In the genomic region with DNA sequence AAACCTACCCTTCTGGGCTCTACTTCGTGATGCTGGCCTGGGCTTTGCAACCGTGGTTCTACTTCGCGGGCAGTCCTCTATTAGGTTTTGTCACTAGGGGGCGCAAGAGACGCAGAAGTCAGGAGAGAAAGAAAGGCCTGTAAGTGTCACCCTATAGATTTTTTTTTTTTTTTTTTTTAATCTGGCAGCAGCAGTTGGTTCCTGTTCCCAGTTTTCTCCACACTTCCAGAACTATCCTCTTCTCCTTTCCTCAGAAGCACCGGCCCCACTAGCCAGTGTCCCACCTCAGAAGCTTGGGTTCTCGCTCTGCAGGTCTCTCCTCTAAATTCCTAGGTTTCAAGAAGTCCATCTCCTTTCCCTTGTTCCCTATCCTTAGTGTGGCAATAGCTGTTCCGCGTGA, we compare ENCODE assay signal across 7 cellular contexts. TPM values are rescaled to one million over a fixed set of nuclear protein-coding genes. Genes with fewer than 3 reads are reported as not detected.
DNase-seq lines count a peak whose midpoint lies in the region; TF ChIP-seq lines count a peak whose summit lies in the region.
"Had no signal": no experiment of that assay in that cellular context is flagged by ENCODE, and none has a peak within 500 bp of the region (broad histone marks: within the 10 kb centered on the region; RNA-seq: fewer than 3 reads in every experiment).

No MANE protein-coding gene starts in this region.

- H3K4me2 ChIP-seq in SU-DHL-6 (ENCODE audit: low read depth, low read length, poor library complexity, severe bottlenecking) = no peak overlapping the region

- H3K27me3 ChIP-seq in BJ (ENCODE audit: control insufficient read depth, insufficient read depth, low read length) (no peaks in the 10 kb centered on the region), SU-DHL-6 (ENCODE audit: low read length) (no peaks in the 10 kb centered on the region)
- H3K27me3 ChIP-seq: tibial nerve had no signal

- POLR2A ChIA-PET in BJ (lab: Charles Lee) = no interaction called here

- no peak overlapping the region for H3K27ac ChIP-seq in SU-DHL-6 (ENCODE audit: low read depth, low read length)
- H3K27ac ChIP-seq: tibial nerve had no signal

- TF ChIP-seq CTCF in BJ (IDR thresholded peaks at IDR 0.05; ENCODE audit: insufficient read depth, low read depth, low read length) (peak; percentile 77), SU-DHL-6 (IDR thresholded peaks at IDR 0.05; ENCODE audit: insufficient read depth, low read length, poor library complexity, severe bottlenecking) (peak; percentile 82), epithelial cell of proximal tubule (conservative IDR thresholded peaks at IDR 0.05; ENCODE audit: low read depth, low read length) (peak; percentile 82)

- H3K9me2 ChIP-seq in SU-DHL-6 (replicated peaks; ENCODE audit: insufficient read depth, low read length) = no peaks in the 10 kb centered on the region

- H3K4me3 ChIP-seq in BJ (ENCODE audit: low read depth, low read length) (no peak overlapping the region), SU-DHL-6 (ENCODE audit: insufficient read depth, low read length, poor library complexity, severe bottlenecking) (no peak overlapping the region), epithelial cell of proximal tubule (ENCODE audit: low read depth, low read length) (no peak overlapping the region)
- H3K4me3 ChIP-seq: tibial nerve had no signal

- no peak overlapping the region for H2AFZ ChIP-seq in SU-DHL-6 (ENCODE audit: low read depth, low read length, severe bottlenecking)

- H3F3A ChIP-seq in SU-DHL-6 (ENCODE audit: insufficient read depth) = no peaks in the 10 kb centered on the region

- no peaks in the 10 kb centered on the region for H3K79me2 ChIP-seq in SU-DHL-6 (ENCODE audit: insufficient read depth, low read length)

- DNase-seq in BJ (ENCODE audit: low read depth) (no peak), HPDE6-E6E7 (ENCODE audit: extremely low spot score) (peak; percentile 67), epithelial cell of proximal tubule (ENCODE audit: low read depth) (no peak), NCI-H2227 (lab: John Stamatoyannopoulos, UW; ENCODE audit: unreplicated experiment) (no peak)
- peak; percentile 61 for DNase-seq in stimulated activated CD4-positive, alpha-beta T cell treated with anti-CD3 and anti-CD28 coated beads, Interleukin-1b, Interleukin-23, amount 100 ng/mL, for 48 hours

- H3K36me3 ChIP-seq in BJ (ENCODE audit: control insufficient read depth, insufficient read depth, low read length) = no peaks in the 10 kb centered on the region
- no peaks in the 10 kb centered on the region for H3K36me3 ChIP-seq in SU-DHL-6 (ENCODE audit: low read length)
- H3K36me3 ChIP-seq: tibial nerve had no signal

- no peak overlapping the region for H3K9ac ChIP-seq in SU-DHL-6 (ENCODE audit: low read length)

- CTCF ChIA-PET in BJ (lab: Yijun Ruan, JAX) = interaction anchor here (0.5 to 3.5 kb wide), 17 partner anchors 9 to 458 kb away, joined by 3 to 25 read pairs (median 4); a partner anchor contains a TSS

- H3K9me3 ChIP-seq in SU-DHL-6 (ENCODE audit: insufficient read depth, low read length) = no peaks in the 10 kb centered on the region
- H3K9me3 ChIP-seq: tibial nerve had no signal

- H4K20me1 ChIP-seq in SU-DHL-6 (ENCODE audit: low read depth, low read length) = no peaks in the 10 kb centered on the region

RNA-seq across cellular contexts. Expression of a gene that starts 9.1 kb away (rescaled TPM):
- not detected in 2 replicates for polyA plus RNA-seq in BJ (2011; rRNA removed)
- not detected in 2 replicates for polyA minus RNA-seq in BJ (2011; rRNA and poly(A)+ RNA removed)
- total RNA-seq in epithelial cell of proximal tubule = not detected in 2 replicates
- total RNA-seq: tibial nerve had no signal

RNA-seq across cellular contexts. Expression of a gene that starts 21.0 kb away (rescaled TPM):
- not detected in 2 replicates for polyA plus RNA-seq in BJ (2011; rRNA removed)
- not detected in 2 replicates for polyA minus RNA-seq in BJ (2011; rRNA and poly(A)+ RNA removed)
- total RNA-seq in epithelial cell of proximal tubule = not detected in 2 replicates
- total RNA-seq: tibial nerve had no signal

RNA-seq across cellular contexts. Expression of a gene that starts 31.2 kb away (rescaled TPM):
- polyA plus RNA-seq in BJ (2011; rRNA removed) = not detected in 2 replicates
- polyA minus RNA-seq in BJ (2011; rRNA and poly(A)+ RNA removed) = not detected in 2 replicates
- not detected in 2 replicates for total RNA-seq in epithelial cell of proximal tubule
- total RNA-seq: tibial nerve had no signal

RNA-seq across cellular contexts. Expression of a gene that starts 31.8 kb away (rescaled TPM):
- polyA plus RNA-seq in BJ (2011; rRNA removed) = not detected in 2 replicates
- not detected in 2 replicates for polyA minus RNA-seq in BJ (2011; rRNA and poly(A)+ RNA removed)
- total RNA-seq in epithelial cell of proximal tubule = not detected in 2 replicates
- total RNA-seq: tibial nerve had no signal

RNA-seq across cellular contexts. Expression of a gene that starts 40.5 kb away (rescaled TPM):
- not detected in 2 replicates for polyA plus RNA-seq in BJ (2011; rRNA removed)
- not detected in 2 replicates for polyA minus RNA-seq in BJ (2011; rRNA and poly(A)+ RNA removed)
- total RNA-seq in epithelial cell of proximal tubule = not detected in 2 replicates
- total RNA-seq: tibial nerve had no signal

Comparison
In these comparisons a context has a peak if more than half of its experiments do, and no peak if none do; other contexts are left out.
1. DNase-seq: peak in HPDE6-E6E7 (single experiment) and stimulated activated CD4-positive, alpha-beta T cell treated with anti-CD3 and anti-CD28 coated beads, Interleukin-1b, Interleukin-23, amount 100 ng/mL, for 48 hours (single experiment); none in BJ (single experiment), epithelial cell of proximal tubule (single experiment) and NCI-H2227 (single experiment).
2. Peak in every context shown above with its lines, with median percentiles within 50 percentile points of each other: CTCF ChIP-seq.